Comparison of ENCODE assay signal across 14 cellular contexts in the genomic region with DNA sequence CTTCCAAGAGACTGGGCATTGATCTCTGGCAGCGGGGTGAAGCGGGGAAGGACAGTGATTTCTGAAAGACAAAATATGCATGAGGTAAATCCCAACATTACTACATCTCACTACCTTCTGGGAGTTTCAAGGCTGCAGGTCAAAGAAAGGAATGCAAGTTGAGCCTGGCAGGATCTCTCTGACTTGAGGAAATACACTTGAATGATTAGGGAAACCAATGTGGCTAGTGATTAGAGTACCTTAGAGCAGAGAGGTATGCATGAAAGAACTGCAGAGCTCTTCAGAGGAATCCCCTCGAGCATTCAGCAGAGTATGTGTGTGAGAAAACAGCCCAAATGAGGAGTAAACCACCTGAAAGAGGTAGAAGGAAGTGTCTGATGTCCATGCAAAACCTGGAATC.
DNase-seq lines count a peak whose midpoint lies in the region; ATAC-seq and TF ChIP-seq lines count a peak whose summit lies in the region.
"Had no signal": no experiment of that assay in that cellular context is flagged by ENCODE, and none has a peak within 500 bp of the region (broad histone marks: within the 10 kb centered on the region; RNA-seq: fewer than 3 reads in every experiment).

No MANE protein-coding gene starts in this region.

- H3K27me3 ChIP-seq in Karpas-422 (ENCODE audit: low read length) (no peaks in the 10 kb centered on the region), upper lobe of right lung (no peaks in the 10 kb centered on the region)
- H3K27me3 ChIP-seq: BE2C had no signal

- TF ChIP-seq CTCF in epithelial cell of proximal tubule (conservative IDR thresholded peaks at IDR 0.05; ENCODE audit: low read depth, low read length): no peak
- no peak for TF ChIP-seq CTCF in upper lobe of right lung (IDR thresholded peaks at IDR 0.05)

- no peak overlapping the region for H3K4me2 ChIP-seq in Karpas-422 (ENCODE audit: low read depth, low read length, poor library complexity, severe bottlenecking)
- H3K4me2 ChIP-seq: A549 had no signal

- H3K9ac ChIP-seq in Karpas-422 (ENCODE audit: low read length): no peak overlapping the region

- no peak for DNase-seq in Karpas-422
- DNase-seq in epithelial cell of proximal tubule (ENCODE audit: low read depth): peak; percentile 25
- peak; percentile 52 for DNase-seq in kidney tubule cell (ENCODE audit: low spot score)
- no peak for DNase-seq in germinal center (ENCODE audit: low spot score)
- DNase-seq in upper lobe of right lung: no peak
- no peak for DNase-seq in NCI-H226
- DNase-seq in NCI-H748 treated with DMSO at 0.1 percent for 48 hours (lab: John Stamatoyannopoulos, UW): no peak
- DNase-seq: BE2C; Caco-2; CD8-positive, alpha-beta memory T cell; DND-41; GDM1; H9 had no signal

- H3K9me2 ChIP-seq in Karpas-422 (replicated peaks; ENCODE audit: insufficient read depth, low read length): no peaks in the 10 kb centered on the region

- H3K4me3 ChIP-seq in Karpas-422 (ENCODE audit: low read length) (no peak overlapping the region), epithelial cell of proximal tubule (ENCODE audit: low read depth, low read length) (no peak overlapping the region), upper lobe of right lung (no peak overlapping the region)
- H3K4me3 ChIP-seq: A549 had no signal

- intact Hi-C loops in upper lobe of right lung (cut with DNase I): no loop called here

- no peaks in the 10 kb centered on the region for H4K20me1 ChIP-seq in Karpas-422 (ENCODE audit: insufficient read depth, low read depth, low read length)

- H3K9me3 ChIP-seq in Karpas-422 (ENCODE audit: low read length) (no peaks in the 10 kb centered on the region), upper lobe of right lung (no peaks in the 10 kb centered on the region)
- H3K9me3 ChIP-seq: A549, BE2C, Caco-2 had no signal

- H2AFZ ChIP-seq in Karpas-422 (ENCODE audit: low read length): peak overlapping the region; percentile 49; the same call in 1 of the 2 replicates

- no peak for ATAC-seq in upper lobe of right lung
- ATAC-seq: A549 had no signal

- no peaks in the 10 kb centered on the region for H3K79me2 ChIP-seq in Karpas-422 (ENCODE audit: low read length)

- H3K27ac ChIP-seq in Karpas-422 (ENCODE audit: low read length) (no peak overlapping the region), upper lobe of right lung (no peak overlapping the region)
- H3K27ac ChIP-seq: A549 had no signal

- H3K36me3 ChIP-seq in Karpas-422 (ENCODE audit: insufficient read depth, low read length): no peaks in the 10 kb centered on the region
- H3K36me3 ChIP-seq in upper lobe of right lung: no peaks in the 10 kb centered on the region
- H3K36me3 ChIP-seq: BE2C had no signal

- H3K4me1 ChIP-seq in Karpas-422 (ENCODE audit: low read length) (0 out of 2 replicates have a peak, but pooled peaks cover under 1% of the 10 kb centered on the region), upper lobe of right lung (no peaks in the 10 kb centered on the region)
- H3K4me1 ChIP-seq: A549, BE2C had no signal

Comparison
In these comparisons a context has a peak if more than half of its experiments do, and no peak if none do; other contexts are left out.
1. DNase-seq: peak in epithelial cell of proximal tubule (single experiment) and kidney tubule cell (single experiment); none in Karpas-422 (single experiment), germinal center (single experiment), upper lobe of right lung (single experiment), NCI-H226 (single experiment) and NCI-H748 treated with DMSO at 0.1 percent for 48 hours (single experiment).